ENCODE assay signal across 30 cellular contexts in genomic region chr6:164337925-164338381, GRCh38.
"Had no signal": no experiment of that assay in that cellular context is flagged by ENCODE, and none has a peak within 500 bp of the region (broad histone marks: within the 10 kb centered on the region; RNA-seq: fewer than 3 reads in every experiment).

No MANE protein-coding gene starts in this region.

- H3K4me3 ChIP-seq: lower lobe of right lung, ovary, right atrium auricular region, right lobe of liver, smooth muscle cell, thyroid gland, transverse colon, upper lobe of left lung, vagina had no signal

- H3K9me3 ChIP-seq: lower lobe of right lung, neutrophil, ovary, right atrium auricular region, right lobe of liver, thyroid gland, transverse colon, vagina had no signal

- ATAC-seq: left cardiac atrium; left lobe of liver; left ventricle myocardium superior; natural killer cell; stimulated activated memory B cell treated with anti-CD40 and anti-IgM and Interleukin-4, amounts not matched to agents 10 μg/mL and 1 μg/mL and 100 μg/mL, for 72 hours; stimulated activated naive CD8-positive, alpha-beta T cell treated with anti-CD3 and anti-CD28 coated beads, Interleukin-15, amount 100 ng/mL, for 72 hours had no signal

- H3K36me3 Mint-ChIP-seq: naive B cell; natural killer cell; stimulated activated memory B cell treated with anti-CD40 and anti-IgM and Interleukin-4, amounts not matched to agents 10 μg/mL and 1 μg/mL and 100 μg/mL, for 72 hours had no signal

- DNase-seq: hippocampal formation; kidney glomerular epithelial cell; left cardiac atrium; left ventricle myocardium superior; lower lobe of right lung; mammary epithelial cell; mesenchymal stem cell; naive B cell; natural killer cell; nephron progenitor cell; occipital lobe; ovary; right lobe of liver; stimulated activated CD4-positive, alpha-beta T cell treated with anti-CD3 and anti-CD28 coated beads, Interleukin-1b, Interleukin-23, amount 100 ng/mL, for 48 hours; stimulated activated CD4-positive, alpha-beta T cell treated with anti-CD3 and anti-CD28 coated beads, Interleukin-2, amount 100 ng/mL, for 48 hours; stimulated activated CD4-positive, alpha-beta T cell treated with anti-CD3 and anti-CD28 coated beads, Interleukin-4, amount 100 ng/mL, for 4 hours; stimulated activated CD8-positive, alpha-beta memory T cell treated with anti-CD3 and anti-CD28 coated beads, Interleukin-4, amount 100 ng/mL, for 48 hours; stimulated activated naive CD4-positive, alpha-beta T cell treated with Interleukin-2 at 50 U/mL for 16 hours; stimulated activated naive CD8-positive, alpha-beta T cell treated with anti-CD3 and anti-CD28 coated beads, Interleukin-15, amount 100 ng/mL, for 72 hours; substantia nigra; thyroid gland; transverse colon had no signal

- H3K27me3 Mint-ChIP-seq: naive B cell; stimulated activated memory B cell treated with anti-CD40 and anti-IgM and Interleukin-4, amounts not matched to agents 10 μg/mL and 1 μg/mL and 100 μg/mL, for 72 hours; stimulated activated naive CD8-positive, alpha-beta T cell treated with anti-CD3 and anti-CD28 coated beads, Interleukin-15, amount 100 ng/mL, for 72 hours had no signal

- H3K27ac Mint-ChIP-seq: natural killer cell; nephron progenitor cell; progenitor cell of endocrine pancreas; stimulated activated memory B cell treated with anti-CD40 and anti-IgM and Interleukin-4, amounts not matched to agents 10 μg/mL and 1 μg/mL and 100 μg/mL, for 72 hours; stimulated activated naive CD8-positive, alpha-beta T cell treated with anti-CD3 and anti-CD28 coated beads, Interleukin-15, amount 100 ng/mL, for 72 hours had no signal

- H3K4me3 Mint-ChIP-seq: naive B cell; natural killer cell; nephron progenitor cell; stimulated activated memory B cell treated with anti-CD40 and anti-IgM and Interleukin-4, amounts not matched to agents 10 μg/mL and 1 μg/mL and 100 μg/mL, for 72 hours; stimulated activated naive CD8-positive, alpha-beta T cell treated with anti-CD3 and anti-CD28 coated beads, Interleukin-15, amount 100 ng/mL, for 72 hours had no signal

- H3K27ac ChIP-seq: lower lobe of right lung, neutrophil, ovary, right atrium auricular region, right lobe of liver, thyroid gland, transverse colon, upper lobe of left lung, vagina had no signal

- H3K4me1 Mint-ChIP-seq: naive B cell; natural killer cell; nephron progenitor cell; stimulated activated memory B cell treated with anti-CD40 and anti-IgM and Interleukin-4, amounts not matched to agents 10 μg/mL and 1 μg/mL and 100 μg/mL, for 72 hours; stimulated activated naive CD8-positive, alpha-beta T cell treated with anti-CD3 and anti-CD28 coated beads, Interleukin-15, amount 100 ng/mL, for 72 hours had no signal

- H3K36me3 ChIP-seq: lower lobe of right lung, neutrophil, ovary, right atrium auricular region, right lobe of liver, thyroid gland, transverse colon, upper lobe of left lung, vagina had no signal

- H3K4me1 ChIP-seq: lower lobe of right lung, right atrium auricular region, right lobe of liver, thyroid gland, transverse colon, upper lobe of left lung, vagina had no signal

- H3K4me2 ChIP-seq: smooth muscle cell had no signal

- H3K27me3 ChIP-seq: neutrophil, ovary, right atrium auricular region, right lobe of liver, thyroid gland, transverse colon, upper lobe of left lung, vagina had no signal
